In the genomic region with DNA sequence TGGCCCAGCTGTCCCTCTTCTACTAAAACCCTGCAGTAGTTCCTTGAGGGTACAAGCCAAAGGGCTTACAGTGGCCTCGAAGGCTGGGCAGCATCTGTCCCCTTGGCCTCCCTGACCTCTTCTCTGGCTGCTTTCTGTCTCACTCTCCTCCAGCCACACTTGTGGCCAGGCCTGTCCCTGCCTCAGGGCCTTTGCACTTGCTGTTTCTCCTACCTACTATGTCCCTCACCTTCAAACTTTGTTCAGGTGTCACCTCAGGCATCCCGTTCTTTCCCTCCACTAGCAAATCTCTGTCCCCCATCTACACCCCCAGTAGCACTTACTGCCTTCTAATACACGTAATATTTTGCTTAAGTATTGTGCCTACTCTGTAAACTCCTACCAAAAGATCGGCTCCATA, we compare ENCODE assay signal across 18 cellular contexts. TPM values are rescaled to one million over a fixed set of nuclear protein-coding genes. Genes with fewer than 3 reads are reported as not detected.
DNase-seq lines count a peak whose midpoint lies in the region; ATAC-seq, FAIRE-seq and TF ChIP-seq lines count a peak whose summit lies in the region.
"Had no signal": no experiment of that assay in that cellular context is flagged by ENCODE, and none has a peak within 500 bp of the region (broad histone marks: within the 10 kb centered on the region; RNA-seq: fewer than 3 reads in every experiment).

No MANE protein-coding gene starts in this region.

- H3K36me3 ChIP-seq in KOPT-K1 (ENCODE audit: insufficient read depth, low read length) (no peaks in the 10 kb centered on the region; the same call in 1 of the 2 replicates), K562 (ENCODE audit: control insufficient read depth, insufficient read depth, low read length) (peaks cover 20% of the 10 kb centered on the region; the same call in 2 of the 3 replicates), sigmoid colon (no peaks in the 10 kb centered on the region)
- H3K36me3 ChIP-seq: upper lobe of right lung had no signal

- H4K20me1 ChIP-seq in K562 (replicated peaks; ENCODE audit: control insufficient read depth, insufficient read depth, low read length) = peaks cover 7% of the 10 kb centered on the region

- no peak for DNase-seq in activated CD8-positive, alpha-beta memory T cell treated with anti-CD3 and anti-CD28 coated beads, Interleukin-2, amount 10 ng/mL, durations not matched to agents 7 days and 5 days
- DNase-seq in activated CD8-positive, alpha-beta memory T cell treated with anti-CD3 and anti-CD28 coated beads, Interleukin-2, amount 50 U/mL, for 4 hours = no peak
- DNase-seq in K562 (ENCODE audit: extremely low read depth in 1 of 4, low spot score in 3 of 4) (no peak), sigmoid colon (no peak), SHP77 (lab: John Stamatoyannopoulos, UW) (no peak), NCI-H510A treated with DMSO at 0.1 percent for 48 hours (lab: John Stamatoyannopoulos, UW) (no peak), KBM-7 (no peak)
- DNase-seq: ACHN; GOT3; immature natural killer cell; NCI-H2081; NCI-H526 treated with DMSO at 0.1 percent for 48 hours; stimulated activated CD4-positive, alpha-beta T cell treated with anti-CD3 and anti-CD28 coated beads, Interleukin-4, amount 100 ng/mL, for 24 hours; upper lobe of right lung had no signal

- no peaks in the 10 kb centered on the region for H3K27me3 Mint-ChIP-seq in activated CD8-positive, alpha-beta memory T cell treated with anti-CD3 and anti-CD28 coated beads, Interleukin-2, amount 10 ng/mL, durations not matched to agents 7 days and 5 days

- peak overlapping the region in 1 of 2 experiments; percentile 23; a peak in 1 of 4 replicates for H3K9ac ChIP-seq in K562 (ENCODE audit: insufficient read depth in 1 of 2, low read depth in 2 of 2, low read length in 2 of 2)

- H3K4me1 ChIP-seq in K562 (replicated peaks in 1 of 2; ENCODE audit: control insufficient read depth in 2 of 2, insufficient read depth in 2 of 2, low read length in 2 of 2) = peaks cover 22 to 26% of the 10 kb centered on the region in 2 experiments; a peak in 4 of 5 replicates
- H3K4me1 ChIP-seq in sigmoid colon = peaks cover 0 to 79% (median 73%) of the 10 kb centered on the region in 4 donors

- TF ChIP-seq RAD21 in K562 (CRISPR knock-in tag; conservative IDR thresholded peaks at IDR 0.05 in 1 of 2, IDR thresholded peaks at IDR 0.05 in 1 of 2) = no peak

- WGBS in K562 (ENCODE audit: insufficient coverage, low coverage, missing lambda C conversion rate) = 86% methylated on average over 4 of the region's 4 CpGs
- 94 to 95% methylated on average over 4 of the region's 4 CpGs for WGBS in sigmoid colon, 2 donors

- peak overlapping the region; percentile 96 for H3K27ac ChIP-seq in KOPT-K1 (ENCODE audit: low read depth, low read length, poor library complexity, severe bottlenecking)
- no peak overlapping the region for H3K27ac ChIP-seq in K562 (ENCODE audit: extremely low read depth, low read depth, low read length)
- H3K27ac ChIP-seq in sigmoid colon = peak overlapping the region in 3 of 4 donors; percentile 38 to 89 (median 43)

- BruUV-seq in K562 (replicated peaks; lab: Mats Ljungman, UMichigan) = no TSS peak

- TF ChIP-seq CTCF in K562 (IDR thresholded peaks at IDR 0.05 in 2 of 3, conservative IDR thresholded peaks at IDR 0.05 in 1 of 3; ENCODE audit: insufficient read depth in 2 of 3, low read depth in 1 of 3, low read length in 3 of 3) = no peak
- no peak for TF ChIP-seq CTCF in sigmoid colon (IDR thresholded peaks at IDR 0.05)

- TF ChIP-seq POLR2A in K562 (conservative IDR thresholded peaks at IDR 0.05) (no peak), sigmoid colon (IDR thresholded peaks at IDR 0.05) (no peak)

- ATAC-seq in activated CD8-positive, alpha-beta memory T cell treated with anti-CD3 and anti-CD28 coated beads, Interleukin-2, amount 10 ng/mL, durations not matched to agents 7 days and 5 days = no peak
- ATAC-seq in K562 = no peak
- ATAC-seq: GM12878 had no signal

- no peak overlapping the region for H3K4me3 ChIP-seq in K562
- no peak overlapping the region for H3K4me3 ChIP-seq in sigmoid colon
- H3K4me3 ChIP-seq: GM12878, lung, upper lobe of right lung had no signal

- H3K79me2 ChIP-seq in K562 (ENCODE audit: control insufficient read depth, insufficient read depth, low read length) = peaks cover 96% of the 10 kb centered on the region

- POLR2A ChIA-PET in K562 (lab: Yijun Ruan, JAX) = no interaction called here

- no peaks in the 10 kb centered on the region for H3K27me3 ChIP-seq in K562 (ENCODE audit: control insufficient read depth in 2 of 2, insufficient read depth in 2 of 2, low read length in 2 of 2)
- H3K27me3 ChIP-seq in sigmoid colon = no peaks in the 10 kb centered on the region
- H3K27me3 ChIP-seq: upper lobe of right lung had no signal

- CTCF ChIA-PET in activated CD8-positive, alpha-beta memory T cell treated with anti-CD3 and anti-CD28 coated beads, Interleukin-2, amount 10 ng/mL, durations not matched to agents 7 days and 5 days (lab: Charles Lee) = no interaction called here
- CTCF ChIA-PET in K562 (lab: Yijun Ruan, JAX; ENCODE audit: low intra/inter-chr PET ratio) = no interaction called here

- FAIRE-seq in K562 (lab: Jason Lieb, UNC) = no peak
- FAIRE-seq: astrocyte, GM12878 had no signal

- H3K9me3 ChIP-seq in KOPT-K1 (ENCODE audit: insufficient read depth, low read length, poor library complexity, severe bottlenecking) (no peaks in the 10 kb centered on the region), K562 (replicated peaks; ENCODE audit: control insufficient read depth, insufficient read depth, low read depth, low read length) (no peaks in the 10 kb centered on the region), sigmoid colon (no peaks in the 10 kb centered on the region)
- H3K9me3 ChIP-seq: upper lobe of right lung had no signal

- no peak overlapping the region for H2AFZ ChIP-seq in K562 (ENCODE audit: low read depth, low read length)

- peaks cover 26% of the 10 kb centered on the region for H3K36me3 Mint-ChIP-seq in activated CD8-positive, alpha-beta memory T cell treated with anti-CD3 and anti-CD28 coated beads, Interleukin-2, amount 10 ng/mL, durations not matched to agents 7 days and 5 days
- H3K36me3 Mint-ChIP-seq: immature natural killer cell had no signal

- peak overlapping the region; percentile 76 for H3K27ac Mint-ChIP-seq in activated CD8-positive, alpha-beta memory T cell treated with anti-CD3 and anti-CD28 coated beads, Interleukin-2, amount 10 ng/mL, durations not matched to agents 7 days and 5 days

- in situ Hi-C loops in K562 (cut with MboI) (no loop called here), KBM-7 (cut with MboI; ENCODE audit: low pct_unique_long_range_greater_than_20kb, low sequenced_read_pairs) (no loop called here)

- H3K9me3 Mint-ChIP-seq in activated CD8-positive, alpha-beta memory T cell treated with anti-CD3 and anti-CD28 coated beads, Interleukin-2, amount 10 ng/mL, durations not matched to agents 7 days and 5 days (ENCODE audit: low read depth) = no peaks in the 10 kb centered on the region
- H3K9me3 Mint-ChIP-seq: immature natural killer cell had no signal

- intact Hi-C loops in K562 (cut with micrococcal nuclease) (no loop called here), sigmoid colon (cut with DNase I) (no loop called here)

- no peak overlapping the region for H3K4me2 ChIP-seq in K562 (ENCODE audit: insufficient read depth, low read length)

- peaks cover 83% of the 10 kb centered on the region for H3K4me1 Mint-ChIP-seq in activated CD8-positive, alpha-beta memory T cell treated with anti-CD3 and anti-CD28 coated beads, Interleukin-2, amount 10 ng/mL, durations not matched to agents 7 days and 5 days

- peak overlapping the region; percentile 5 for H3K4me3 Mint-ChIP-seq in activated CD8-positive, alpha-beta memory T cell treated with anti-CD3 and anti-CD28 coated beads, Interleukin-2, amount 10 ng/mL, durations not matched to agents 7 days and 5 days
- H3K4me3 Mint-ChIP-seq: immature natural killer cell had no signal

- TF ChIP-seq EP300 in K562 (IDR thresholded peaks at IDR 0.05; ENCODE audit: low read length) (no peak), sigmoid colon (IDR thresholded peaks at IDR 0.05) (no peak)

- peaks cover 2% of the 10 kb centered on the region for H3K9me1 ChIP-seq in K562 (ENCODE audit: control insufficient read depth, insufficient read depth, low read length)

TF ChIP-seq in K562, 482 proteins besides CTCF, POLR2A, EP300 and RAD21 (continues in another document):
- peak; percentile 84 for TF ChIP-seq RBM25 (IDR thresholded peaks at IDR 0.05; ENCODE audit: low read depth, low read length, severe bottlenecking)
- TF ChIP-seq, protein P1, sequence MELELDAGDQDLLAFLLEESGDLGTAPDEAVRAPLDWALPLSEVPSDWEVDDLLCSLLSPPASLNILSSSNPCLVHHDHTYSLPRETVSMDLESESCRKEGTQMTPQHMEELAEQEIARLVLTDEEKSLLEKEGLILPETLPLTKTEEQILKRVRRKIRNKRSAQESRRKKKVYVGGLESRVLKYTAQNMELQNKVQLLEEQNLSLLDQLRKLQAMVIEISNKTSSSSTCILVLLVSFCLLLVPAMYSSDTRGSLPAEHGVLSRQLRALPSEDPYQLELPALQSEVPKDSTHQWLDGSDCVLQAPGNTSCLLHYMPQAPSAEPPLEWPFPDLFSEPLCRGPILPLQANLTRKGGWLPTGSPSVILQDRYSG (tag; conservative IDR thresholded peaks at IDR 0.05; ENCODE audit: low read depth) = no peak
- TF ChIP-seq BCOR (IDR thresholded peaks at IDR 0.05) = peak; percentile 79

RNA-seq across cellular contexts. Expression of gene ABCC1, which starts 6.0 kb away (rescaled TPM):
- 10 to 100 TPM; 54.9 to 76.8 TPM for total RNA-seq in activated CD8-positive, alpha-beta memory T cell treated with anti-CD3 and anti-CD28 coated beads, Interleukin-2, amount 10 ng/mL, durations not matched to agents 7 days and 5 days
- 141 and 264 TPM in 2 replicates for total RNA-seq in K562 (2011; cell fraction: chromatin; rRNA removed; ENCODE audit: low replicate concordance)
- 136 and 143 TPM in 2 replicates for total RNA-seq in K562 (2011; cell fraction: nucleolus; rRNA removed)
- total RNA-seq in K562 (2011; cell fraction: nucleoplasm; rRNA removed) = 122 and 132 TPM in 2 replicates
- 12.5 and 15.7 TPM in 2 replicates for total RNA-seq in K562 (2014; rRNA removed)
- 9.5 and 10.0 TPM in 2 replicates for total RNA-seq in K562 (2014; rRNA removed; fragmentation: Illumina TruSeq; extraction: Trizol)
- total RNA-seq in K562 (2015; rRNA removed; fragmentation: Illumina TruSeq; extraction: Trizol) = 7.4 and 8.8 TPM in 2 replicates
- total RNA-seq in K562 (2021) = 39.9 and 41.6 TPM in 2 replicates
- polyA plus RNA-seq in K562 (2011; rRNA removed) = 9.9 and 13.8 TPM in 2 replicates
- 13.3 and 15.4 TPM in 2 replicates for polyA plus RNA-seq in K562 (2011; cell fraction: cytosol; rRNA removed)
- 35.3 and 52.6 TPM in 2 replicates for polyA plus RNA-seq in K562 (2011; cell fraction: nucleus; rRNA removed)
- polyA plus RNA-seq in K562 (2012) = 32.3 and 37.8 TPM in 2 replicates
- 27.2 and 27.9 TPM in 2 replicates for polyA plus RNA-seq in K562 (2014; fragmentation: Illumina TruSeq; extraction: Trizol)
- polyA plus RNA-seq in K562 (2014; fragmentation: Nextera tagmentation; extraction: Ambion mirVana) = 1 to 10 TPM; 3.9 to 4.4 TPM
- polyA plus RNA-seq in K562 (2014; rRNA removed) = 14.2 and 15.6 TPM in 2 replicates
- polyA minus RNA-seq in K562 (2011; rRNA and poly(A)+ RNA removed) = 35.0 and 39.8 TPM in 2 replicates
- 36.8 and 44.5 TPM in 2 replicates for polyA minus RNA-seq in K562 (2011; cell fraction: cytosol; rRNA and poly(A)+ RNA removed)
- 28.7 and 39.2 TPM in 2 replicates for polyA minus RNA-seq in K562 (2011; cell fraction: nucleus; rRNA and poly(A)+ RNA removed)
- total RNA-seq in sigmoid colon = 10 to 100 TPM; 22.5 to 51.8 (median 32.5) TPM
- polyA plus RNA-seq in sigmoid colon = 10 to 100 TPM in 1 of 3 donors, 1 to 10 TPM in 2; 1.8 to 17.6 (median 1.8) TPM
